Comparison of ENCODE assay signal across 1 cellular context in the genomic region with DNA sequence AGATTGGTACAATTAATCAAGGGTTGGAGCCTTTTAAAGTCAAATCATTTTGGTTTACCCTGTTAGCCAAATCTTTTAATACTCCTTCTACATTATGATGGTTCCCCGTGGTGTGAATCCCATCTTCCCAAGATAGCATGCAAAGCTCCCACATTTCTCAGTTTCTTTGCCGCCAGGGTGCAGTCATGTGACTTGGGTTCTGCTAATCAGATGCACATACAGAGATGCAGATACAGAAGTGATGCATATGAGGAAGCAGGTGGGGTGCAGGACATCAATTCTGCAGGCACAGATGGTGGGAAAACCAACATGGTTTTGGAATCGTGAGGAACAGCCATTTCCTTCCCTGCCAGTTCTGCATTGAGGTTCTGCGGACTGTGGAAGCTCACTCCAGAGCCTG.
TF ChIP-seq lines count a peak whose summit lies in the region.

No MANE protein-coding gene starts in this region.

TF ChIP-seq in K562, 482 proteins besides CTCF, POLR2A, EP300 and RAD21 (continued from another document):
- TF ChIP-seq BRCA1 (IDR thresholded peaks at IDR 0.05), result no peak
- TF ChIP-seq BRCA1 (CRISPR knock-in tag; IDR thresholded peaks at IDR 0.05), result no peak
- TF ChIP-seq CHCHD3 (CRISPR knock-in tag; IDR thresholded peaks at IDR 0.05), result no peak
- TF ChIP-seq, protein P1, sequence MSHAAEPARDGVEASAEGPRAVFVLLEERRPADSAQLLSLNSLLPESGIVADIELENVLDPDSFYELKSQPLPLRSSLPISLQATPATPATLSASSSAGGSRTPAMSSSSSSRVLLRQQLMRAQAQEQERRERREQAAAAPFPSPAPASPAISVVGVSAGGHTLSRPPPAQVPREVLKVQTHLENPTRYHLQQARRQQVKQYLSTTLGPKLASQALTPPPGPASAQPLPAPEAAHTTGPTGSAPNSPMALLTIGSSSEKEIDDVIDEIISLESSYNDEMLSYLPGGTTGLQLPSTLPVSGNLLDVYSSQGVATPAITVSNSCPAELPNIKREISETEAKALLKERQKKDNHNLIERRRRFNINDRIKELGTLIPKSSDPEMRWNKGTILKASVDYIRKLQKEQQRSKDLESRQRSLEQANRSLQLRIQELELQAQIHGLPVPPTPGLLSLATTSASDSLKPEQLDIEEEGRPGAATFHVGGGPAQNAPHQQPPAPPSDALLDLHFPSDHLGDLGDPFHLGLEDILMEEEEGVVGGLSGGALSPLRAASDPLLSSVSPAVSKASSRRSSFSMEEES (CRISPR knock-in tag; IDR thresholded peaks at IDR 0.05), result peak; percentile 59
- no peak for TF ChIP-seq CCAR2 (IDR thresholded peaks at IDR 0.05; ENCODE audit: low read depth, low read length)
